Comparison of ENCODE assay signal across 7 cellular contexts in genomic region chr20:3156811-3157619, GRCh38. TPM values are rescaled to one million over a fixed set of nuclear protein-coding genes. Genes with fewer than 3 reads are reported as not detected.
DNase-seq lines count a peak whose midpoint lies in the region; ATAC-seq and TF ChIP-seq lines count a peak whose summit lies in the region.

No MANE protein-coding gene starts in this region.

- peak overlapping the region; percentile 43 for H3K27ac ChIP-seq in neutrophil

- H3K4me1 Mint-ChIP-seq in activated T-helper 17 cell treated with anti-CD3 and anti-CD28 coated beads, Interleukin-2, amount 50 U/mL, for 72 hours = peaks cover 39% of the 10 kb centered on the region

- no peaks in the 10 kb centered on the region for H3K9me3 Mint-ChIP-seq in activated T-helper 17 cell treated with anti-CD3 and anti-CD28 coated beads, Interleukin-2, amount 50 U/mL, for 72 hours

- H3K27me3 Mint-ChIP-seq in activated T-helper 17 cell treated with anti-CD3 and anti-CD28 coated beads, Interleukin-2, amount 50 U/mL, for 72 hours = no peaks in the 10 kb centered on the region

- peaks cover 66% of the 10 kb centered on the region for H3K36me3 Mint-ChIP-seq in activated T-helper 17 cell treated with anti-CD3 and anti-CD28 coated beads, Interleukin-2, amount 50 U/mL, for 72 hours (ENCODE audit: low read depth)

- no peak overlapping the region for H3K4me3 ChIP-seq in neutrophil (ENCODE audit: low read depth in 1 of 2, low read length in 1 of 2)

- H3K9me3 ChIP-seq in neutrophil = no peaks in the 10 kb centered on the region

- H3K4me3 Mint-ChIP-seq in activated T-helper 17 cell treated with anti-CD3 and anti-CD28 coated beads, Interleukin-2, amount 50 U/mL, for 72 hours = peak overlapping the region; percentile 99

- TF ChIP-seq CTCF in neutrophil (IDR thresholded peaks at IDR 0.05) = no peak

- intact Hi-C loops in Right ventricle myocardium inferior (cut with DNase I) = no loop called here

- H3K36me3 ChIP-seq in neutrophil = peaks cover 7% of the 10 kb centered on the region

- peaks cover 29 to 34% of the 10 kb centered on the region in 2 experiments for H3K4me1 ChIP-seq in neutrophil (ENCODE audit: control insufficient read depth in 1 of 2, insufficient read depth in 1 of 2, low read depth in 1 of 2, low read length in 1 of 2)

- H3K27ac Mint-ChIP-seq in activated T-helper 17 cell treated with anti-CD3 and anti-CD28 coated beads, Interleukin-2, amount 50 U/mL, for 72 hours = peak overlapping the region; percentile 99

- peak; percentile 82 for ATAC-seq in GM19043 (IDR thresholded peaks at IDR 0.05; ENCODE audit: low read depth, unreplicated experiment)
- ATAC-seq in HG03045 (IDR thresholded peaks at IDR 0.05; ENCODE audit: unreplicated experiment) = peak; percentile 46
- ATAC-seq in activated T-helper 17 cell treated with anti-CD3 and anti-CD28 coated beads, Interleukin-2, amount 50 U/mL, for 72 hours (replicated peaks) = peak; percentile 86
- no peak for ATAC-seq in Right ventricle myocardium inferior

- no peaks in the 10 kb centered on the region for H3K27me3 ChIP-seq in neutrophil

- DNase-seq in Right ventricle myocardium inferior (ENCODE audit: missing footprints) (no peak), NCI-H1930 (lab: John Stamatoyannopoulos, UW) (no peak), hepatic stellate cell (ENCODE audit: low spot score) (no peak)

RNA-seq across cellular contexts. Expression of gene FASTKD5, which starts 2.6 kb away (rescaled TPM):
- total RNA-seq in activated T-helper 17 cell treated with anti-CD3 and anti-CD28 coated beads, Interleukin-2, amount 50 U/mL, for 72 hours = 10 to 100 TPM; 20.4 to 32.9 TPM
- 27.9 TPM for total RNA-seq in Right ventricle myocardium inferior

RNA-seq across cellular contexts. Expression of gene UBOX5, which starts 2.6 kb away (rescaled TPM):
- total RNA-seq in activated T-helper 17 cell treated with anti-CD3 and anti-CD28 coated beads, Interleukin-2, amount 50 U/mL, for 72 hours = 1 to 10 TPM; 6.5 to 7.0 TPM
- total RNA-seq in Right ventricle myocardium inferior = 2.4 TPM

RNA-seq across cellular contexts. Expression of gene LZTS3, which starts 16.3 kb away (rescaled TPM):
- 1 to 10 TPM in 1 of 2 donors, under 1 TPM in 1; 0.82 to 3.1 TPM for total RNA-seq in activated T-helper 17 cell treated with anti-CD3 and anti-CD28 coated beads, Interleukin-2, amount 50 U/mL, for 72 hours
- 19.6 TPM for total RNA-seq in Right ventricle myocardium inferior

RNA-seq across cellular contexts. Expression of gene DDRGK1, which starts 47.5 kb away (rescaled TPM):
- 10 to 100 TPM; 67.7 to 71.2 TPM for total RNA-seq in activated T-helper 17 cell treated with anti-CD3 and anti-CD28 coated beads, Interleukin-2, amount 50 U/mL, for 72 hours
- total RNA-seq in Right ventricle myocardium inferior = 36.5 TPM

RNA-seq across cellular contexts. Expression of gene ITPA, which starts 52.3 kb away (rescaled TPM):
- total RNA-seq in activated T-helper 17 cell treated with anti-CD3 and anti-CD28 coated beads, Interleukin-2, amount 50 U/mL, for 72 hours = 10 to 100 TPM; 45.0 to 85.6 TPM
- 21.4 TPM for total RNA-seq in Right ventricle myocardium inferior
